Comparison of ENCODE assay signal across 13 cellular contexts in the genomic region with DNA sequence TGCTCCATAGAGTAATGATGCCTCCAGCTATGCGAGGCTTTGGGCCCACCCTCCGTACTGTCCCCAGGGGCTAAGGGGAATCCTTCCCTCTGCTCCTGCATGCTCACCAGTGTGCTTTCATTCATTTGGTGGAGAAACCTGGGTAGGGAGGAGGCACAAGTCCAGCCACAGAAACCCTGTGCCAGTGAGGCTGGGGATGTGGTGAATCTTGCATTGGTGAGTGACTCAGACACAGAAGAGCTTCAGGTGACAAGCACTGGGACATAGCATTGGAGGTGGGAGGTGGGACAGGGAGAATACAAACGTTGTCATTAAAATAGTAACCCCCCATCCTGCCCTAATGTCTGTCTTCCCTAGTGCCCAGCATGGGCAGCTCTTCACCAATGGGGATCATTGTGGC. TPM values are rescaled to one million over a fixed set of nuclear protein-coding genes. Genes with fewer than 3 reads are reported as not detected.
DNase-seq lines count a peak whose midpoint lies in the region; ATAC-seq and TF ChIP-seq lines count a peak whose summit lies in the region.
"Had no signal": no experiment of that assay in that cellular context is flagged by ENCODE, and none has a peak within 500 bp of the region (broad histone marks: within the 10 kb centered on the region; RNA-seq: fewer than 3 reads in every experiment).

No MANE protein-coding gene starts in this region.

- peaks cover 90% of the 10 kb centered on the region for H3K36me3 ChIP-seq in neutrophil

- intact Hi-C loops in activated CD8-positive, alpha-beta T cell treated with anti-CD3 and anti-CD28 coated beads for 36 hours (cut with micrococcal nuclease), result no loop called here

- CTCF ChIA-PET in activated CD8-positive, alpha-beta T cell treated with anti-CD3 and anti-CD28 coated beads for 36 hours (lab: Charles Lee), result interaction anchor here (0.9 to 1.9 kb wide), 2 partner anchors 22 to 23 kb away, joined by 3 to 5 read pairs; no protein-coding TSS in a partner anchor

- H3K36me3 Mint-ChIP-seq in activated T-cell treated with anti-CD3 and anti-CD28 coated beads, Interleukin-2, amount 50 U/mL, for 72 hours (ENCODE audit: insufficient read depth in 2 of 2), result no peaks in the 10 kb centered on the region
- H3K36me3 Mint-ChIP-seq in activated CD8-positive, alpha-beta T cell treated with anti-CD3 and anti-CD28 coated beads for 36 hours (ENCODE audit: low read depth), result no peaks in the 10 kb centered on the region
- no peaks in the 10 kb centered on the region for H3K36me3 Mint-ChIP-seq in activated naive CD8-positive, alpha-beta T cell treated with anti-CD3 and anti-CD28 coated beads, Interleukin-2, amount 50 U/mL, for 24 hours (ENCODE audit: low read depth)
- H3K36me3 Mint-ChIP-seq: CD8-positive, alpha-beta T cell had no signal

- peaks cover 13% of the 10 kb centered on the region for H3K4me1 Mint-ChIP-seq in activated T-cell treated with anti-CD3 and anti-CD28 coated beads, Interleukin-2, amount 50 U/mL, for 72 hours (ENCODE audit: low read depth)
- peaks cover 10% of the 10 kb centered on the region for H3K4me1 Mint-ChIP-seq in activated CD8-positive, alpha-beta T cell treated with anti-CD3 and anti-CD28 coated beads for 36 hours (ENCODE audit: low read depth)
- peaks cover 14% of the 10 kb centered on the region for H3K4me1 Mint-ChIP-seq in activated naive CD8-positive, alpha-beta T cell treated with anti-CD3 and anti-CD28 coated beads, Interleukin-2, amount 50 U/mL, for 24 hours

- peaks cover 0 to 1% of the 10 kb centered on the region in 2 donors for H3K9me3 Mint-ChIP-seq in activated T-cell treated with anti-CD3 and anti-CD28 coated beads, Interleukin-2, amount 50 U/mL, for 72 hours
- no peaks in the 10 kb centered on the region for H3K9me3 Mint-ChIP-seq in activated CD8-positive, alpha-beta T cell treated with anti-CD3 and anti-CD28 coated beads for 36 hours
- no peaks in the 10 kb centered on the region for H3K9me3 Mint-ChIP-seq in activated naive CD8-positive, alpha-beta T cell treated with anti-CD3 and anti-CD28 coated beads, Interleukin-2, amount 50 U/mL, for 24 hours
- H3K9me3 Mint-ChIP-seq: CD8-positive, alpha-beta T cell; H9 had no signal

- no peak for TF ChIP-seq CTCF in activated CD8-positive, alpha-beta T cell treated with anti-CD3 and anti-CD28 coated beads for 36 hours (IDR thresholded peaks at IDR 0.05)
- TF ChIP-seq CTCF in neutrophil (IDR thresholded peaks at IDR 0.05), result no peak

- H3K27ac Mint-ChIP-seq in activated T-cell treated with anti-CD3 and anti-CD28 coated beads, Interleukin-2, amount 50 U/mL, for 72 hours, result no peak overlapping the region
- H3K27ac Mint-ChIP-seq in activated CD8-positive, alpha-beta T cell treated with anti-CD3 and anti-CD28 coated beads for 36 hours, result no peak overlapping the region
- H3K27ac Mint-ChIP-seq in activated naive CD8-positive, alpha-beta T cell treated with anti-CD3 and anti-CD28 coated beads, Interleukin-2, amount 50 U/mL, for 24 hours, result no peak overlapping the region
- H3K27ac Mint-ChIP-seq: CD8-positive, alpha-beta T cell had no signal

- POLR2A ChIA-PET in activated CD8-positive, alpha-beta T cell treated with anti-CD3 and anti-CD28 coated beads for 36 hours (lab: Charles Lee), result interaction anchor here (1.7 kb wide), 1 partner anchor 8 kb away, joined by 4 read pairs; no protein-coding TSS in a partner anchor

- peak overlapping the region; percentile 60 for H3K27ac ChIP-seq in neutrophil

- no peaks in the 10 kb centered on the region for H3K27me3 ChIP-seq in neutrophil

- H3K9me3 ChIP-seq in neutrophil, result no peaks in the 10 kb centered on the region

- peaks cover 60 to 78% of the 10 kb centered on the region in 2 experiments for H3K4me1 ChIP-seq in neutrophil (ENCODE audit: control insufficient read depth in 1 of 2, insufficient read depth in 1 of 2, low read depth in 1 of 2, low read length in 1 of 2)

- H3K4me3 ChIP-seq in neutrophil (ENCODE audit: low read depth in 1 of 2, low read length in 1 of 2), result peak overlapping the region; percentile 25 to 93

- peaks cover 15% of the 10 kb centered on the region for H3K27me3 Mint-ChIP-seq in activated T-cell treated with anti-CD3 and anti-CD28 coated beads, Interleukin-2, amount 50 U/mL, for 72 hours (ENCODE audit: low read depth)
- peaks cover 16% of the 10 kb centered on the region for H3K27me3 Mint-ChIP-seq in activated CD8-positive, alpha-beta T cell treated with anti-CD3 and anti-CD28 coated beads for 36 hours
- H3K27me3 Mint-ChIP-seq in activated naive CD8-positive, alpha-beta T cell treated with anti-CD3 and anti-CD28 coated beads, Interleukin-2, amount 50 U/mL, for 24 hours, result peaks cover 16% of the 10 kb centered on the region

- no peak overlapping the region for H3K4me3 Mint-ChIP-seq in activated T-cell treated with anti-CD3 and anti-CD28 coated beads, Interleukin-2, amount 50 U/mL, for 72 hours
- no peak overlapping the region for H3K4me3 Mint-ChIP-seq in activated CD8-positive, alpha-beta T cell treated with anti-CD3 and anti-CD28 coated beads for 36 hours
- H3K4me3 Mint-ChIP-seq in activated naive CD8-positive, alpha-beta T cell treated with anti-CD3 and anti-CD28 coated beads, Interleukin-2, amount 50 U/mL, for 24 hours, result no peak overlapping the region
- H3K4me3 Mint-ChIP-seq: CD8-positive, alpha-beta T cell; H9 had no signal

- peak in 1 of 2 donors; percentile 15 for DNase-seq in activated T-cell treated with anti-CD3 and anti-CD28 coated beads, Interleukin-2, amount 50 U/mL, for 72 hours
- no peak for DNase-seq in activated T-cell treated with anti-CD3 and anti-CD28 coated beads for 4 hours
- DNase-seq in activated CD8-positive, alpha-beta T cell treated with anti-CD3 and anti-CD28 coated beads for 36 hours, result no peak
- no peak for DNase-seq in activated naive CD8-positive, alpha-beta T cell treated with anti-CD3 and anti-CD28 coated beads, Interleukin-2, amount 50 U/mL, for 24 hours
- DNase-seq: CD8-positive, alpha-beta T cell; DMS79 treated with DMSO at 0.1 percent for 48 hours; EL; GOT3; H9 had no signal

- ATAC-seq in activated T-cell treated with anti-CD3 and anti-CD28 coated beads, Interleukin-2, amount 50 U/mL, for 72 hours (replicated peaks in 1 of 2), result peak; percentile 62 to 68
- peak; percentile 51 for ATAC-seq in activated CD8-positive, alpha-beta T cell treated with anti-CD3 and anti-CD28 coated beads for 36 hours
- ATAC-seq in activated naive CD8-positive, alpha-beta T cell treated with anti-CD3 and anti-CD28 coated beads, Interleukin-2, amount 50 U/mL, for 24 hours, result peak; percentile 57
- ATAC-seq in GM18861 (IDR thresholded peaks at IDR 0.05; ENCODE audit: unreplicated experiment) (no peak), GM21717 (IDR thresholded peaks at IDR 0.05; ENCODE audit: unreplicated experiment) (no peak)
- ATAC-seq: CD8-positive, alpha-beta T cell had no signal

RNA-seq across cellular contexts. Expression of a gene that starts 5.2 kb away (rescaled TPM):
- total RNA-seq in activated T-cell treated with anti-CD3 and anti-CD28 coated beads, Interleukin-2, amount 50 U/mL, for 72 hours, result under 1 TPM; 0.43 to 0.88 TPM
- not detected for total RNA-seq in activated CD8-positive, alpha-beta T cell treated with anti-CD3 and anti-CD28 coated beads for 36 hours
- total RNA-seq: HT-29 had no signal

RNA-seq across cellular contexts. Expression of a gene that starts 13.9 kb away (rescaled TPM):
- total RNA-seq in activated T-cell treated with anti-CD3 and anti-CD28 coated beads, Interleukin-2, amount 50 U/mL, for 72 hours, result under 1 TPM; 0.24 to 0.53 TPM
- under 1 TPM; 0.36 to 0.45 TPM for total RNA-seq in activated CD8-positive, alpha-beta T cell treated with anti-CD3 and anti-CD28 coated beads for 36 hours
- total RNA-seq: H9 had no signal

RNA-seq across cellular contexts. Expression of a gene that starts 39.1 kb away (rescaled TPM):
- 1 to 10 TPM in 1 of 2 donors, under 1 TPM in 1; 0.38 to 1.5 TPM for total RNA-seq in activated T-cell treated with anti-CD3 and anti-CD28 coated beads, Interleukin-2, amount 50 U/mL, for 72 hours
- under 1 TPM; 0.27 to 0.36 TPM for total RNA-seq in activated CD8-positive, alpha-beta T cell treated with anti-CD3 and anti-CD28 coated beads for 36 hours
- total RNA-seq: H9, HT-29 had no signal

Comparison
In these comparisons a context has a peak if more than half of its experiments do, and no peak if none do; other contexts are left out.
1. ATAC-seq: peak in activated T-cell treated with anti-CD3 and anti-CD28 coated beads, Interleukin-2, amount 50 U/mL, for 72 hours (2 of 2), activated CD8-positive, alpha-beta T cell treated with anti-CD3 and anti-CD28 coated beads for 36 hours (single experiment) and activated naive CD8-positive, alpha-beta T cell treated with anti-CD3 and anti-CD28 coated beads, Interleukin-2, amount 50 U/mL, for 24 hours (single experiment); none in GM18861 (single experiment) and GM21717 (single experiment).